Comparison of ENCODE assay signal across 12 cellular contexts in the genomic region with DNA sequence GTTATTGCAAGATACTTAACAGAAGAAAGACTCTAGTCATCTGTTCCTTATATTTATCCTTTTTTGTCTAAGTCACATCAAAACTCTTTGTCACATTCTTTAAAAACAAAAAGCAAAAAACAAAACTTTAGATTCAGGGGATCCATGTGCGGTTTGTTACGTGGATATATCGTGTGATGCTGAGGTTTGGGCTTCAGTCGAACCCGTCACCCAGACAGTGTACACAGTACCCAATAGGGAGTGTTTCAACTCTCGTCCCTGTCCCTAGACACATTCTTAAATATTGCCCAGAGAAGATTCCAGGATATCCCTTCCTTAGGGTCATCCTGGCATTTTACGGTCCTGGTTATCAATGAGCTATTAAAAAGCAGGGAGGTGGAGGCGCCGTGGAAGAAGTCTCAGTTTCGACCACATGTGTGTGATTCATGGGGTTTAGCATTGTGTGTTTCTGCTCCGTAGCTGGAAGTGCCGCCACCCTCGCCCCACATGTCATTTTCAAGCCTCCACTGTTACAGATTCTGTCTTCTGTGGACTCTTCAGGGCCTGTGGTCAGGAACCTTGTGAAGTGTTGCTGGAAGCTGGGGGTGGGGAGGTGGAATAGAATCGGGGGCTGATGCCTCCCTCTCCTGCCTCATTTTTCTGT. TPM values are rescaled to one million over a fixed set of nuclear protein-coding genes. Genes with fewer than 3 reads are reported as not detected.
DNase-seq lines count a peak whose midpoint lies in the region; ATAC-seq and TF ChIP-seq lines count a peak whose summit lies in the region.
"Had no signal": no experiment of that assay in that cellular context is flagged by ENCODE, and none has a peak within 500 bp of the region (broad histone marks: within the 10 kb centered on the region; RNA-seq: fewer than 3 reads in every experiment).

No MANE protein-coding gene starts in this region.

- TF ChIP-seq CTCF in mesothelial cell of epicardium (IDR thresholded peaks at IDR 0.05; ENCODE audit: unreplicated experiment) = no peak

- peaks cover 21% of the 10 kb centered on the region for H3K4me1 Mint-ChIP-seq in mesothelial cell of epicardium
- H3K4me1 Mint-ChIP-seq in stimulated activated naive CD8-positive, alpha-beta T cell treated with anti-CD3 and anti-CD28 coated beads, Interleukin-15, amount 100 ng/mL, for 72 hours = peaks cover 83% of the 10 kb centered on the region

- DNase-seq in activated CD8-positive, alpha-beta memory T cell treated with anti-CD3 and anti-CD28 coated beads for 24 hours = peak; percentile 75
- DNase-seq in activated CD8-positive, alpha-beta memory T cell treated with anti-CD3 and anti-CD28 coated beads, Interleukin-2, amount 50 U/mL, for 4 hours = no peak
- peak; percentile 38 for DNase-seq in activated naive CD4-positive, alpha-beta T cell treated with anti-CD3 and anti-CD28 coated beads, Interleukin-2, amount 50 U/mL, for 16 hours
- DNase-seq in mesothelial cell of epicardium (ENCODE audit: low spot score in 2 of 2, unreplicated experiment in 2 of 2) = no peak
- peak; percentile 41 to 60 for DNase-seq in stimulated activated naive CD8-positive, alpha-beta T cell treated with anti-CD3 and anti-CD28 coated beads, Interleukin-15, amount 100 ng/mL, for 72 hours
- DNase-seq in NCI-H345 (lab: John Stamatoyannopoulos, UW) = no peak
- DNase-seq in DMS53 (lab: John Stamatoyannopoulos, UW) = no peak
- no peak for DNase-seq in globus pallidus (ENCODE audit: low spot score)
- DNase-seq: mesenchymal stem cell, NCI-H1417 had no signal

- ATAC-seq in stimulated activated naive CD8-positive, alpha-beta T cell treated with anti-CD3 and anti-CD28 coated beads, Interleukin-15, amount 100 ng/mL, for 72 hours = peak; percentile 88
- ATAC-seq: A549 had no signal

- no peaks in the 10 kb centered on the region for H3K27me3 Mint-ChIP-seq in mesothelial cell of epicardium (ENCODE audit: low read depth)
- no peaks in the 10 kb centered on the region for H3K27me3 Mint-ChIP-seq in stimulated activated naive CD8-positive, alpha-beta T cell treated with anti-CD3 and anti-CD28 coated beads, Interleukin-15, amount 100 ng/mL, for 72 hours

- peaks cover 50% of the 10 kb centered on the region for H3K36me3 Mint-ChIP-seq in mesothelial cell of epicardium

- H3K4me3 Mint-ChIP-seq in mesothelial cell of epicardium = no peak overlapping the region
- peak overlapping the region; percentile 80 to 83 for H3K4me3 Mint-ChIP-seq in stimulated activated naive CD8-positive, alpha-beta T cell treated with anti-CD3 and anti-CD28 coated beads, Interleukin-15, amount 100 ng/mL, for 72 hours

- no peaks in the 10 kb centered on the region for H3K9me3 Mint-ChIP-seq in mesothelial cell of epicardium
- no peaks in the 10 kb centered on the region for H3K9me3 Mint-ChIP-seq in stimulated activated naive CD8-positive, alpha-beta T cell treated with anti-CD3 and anti-CD28 coated beads, Interleukin-15, amount 100 ng/mL, for 72 hours

- H3K27ac Mint-ChIP-seq in mesothelial cell of epicardium = peak overlapping the region; percentile 63
- peak overlapping the region; percentile 98 to 99 for H3K27ac Mint-ChIP-seq in stimulated activated naive CD8-positive, alpha-beta T cell treated with anti-CD3 and anti-CD28 coated beads, Interleukin-15, amount 100 ng/mL, for 72 hours

RNA-seq across cellular contexts. Expression of a gene that starts 19.9 kb away (rescaled TPM):
- total RNA-seq in mesothelial cell of epicardium = 393 to 412 TPM (median 404 TPM) in 3 replicates
- total RNA-seq: OCI-LY7 had no signal

RNA-seq across cellular contexts. Expression of a gene that starts 27.6 kb away (rescaled TPM):
- 16.7 to 22.1 TPM (median 21.0 TPM) in 3 replicates for total RNA-seq in mesothelial cell of epicardium

Comparison
In these comparisons a context has a peak if more than half of its experiments do, and no peak if none do; other contexts are left out.
1. DNase-seq: peak in activated CD8-positive, alpha-beta memory T cell treated with anti-CD3 and anti-CD28 coated beads for 24 hours (single experiment), activated naive CD4-positive, alpha-beta T cell treated with anti-CD3 and anti-CD28 coated beads, Interleukin-2, amount 50 U/mL, for 16 hours (single experiment) and stimulated activated naive CD8-positive, alpha-beta T cell treated with anti-CD3 and anti-CD28 coated beads, Interleukin-15, amount 100 ng/mL, for 72 hours (2 of 2); none in activated CD8-positive, alpha-beta memory T cell treated with anti-CD3 and anti-CD28 coated beads, Interleukin-2, amount 50 U/mL, for 4 hours (single experiment), mesothelial cell of epicardium (0 of 2), NCI-H345 (single experiment), DMS53 (single experiment) and globus pallidus (single experiment).